Comparison of ENCODE assay signal across 19 cellular contexts in genomic region chr9:90009447-90009846, GRCh38.
DNase-seq lines count a peak whose midpoint lies in the region; ATAC-seq, FAIRE-seq and TF ChIP-seq lines count a peak whose summit lies in the region.
"Had no signal": no experiment of that assay in that cellular context is flagged by ENCODE, and none has a peak within 500 bp of the region (broad histone marks: within the 10 kb centered on the region; RNA-seq: fewer than 3 reads in every experiment).

No MANE protein-coding gene starts in this region.

- no peak overlapping the region for H3K4me3 Mint-ChIP-seq in T-helper 17 cell
- H3K4me3 Mint-ChIP-seq: activated naive CD8-positive, alpha-beta T cell treated with anti-CD3 and anti-CD28 coated beads, Interleukin-2, amount 10 ng/mL, durations not matched to agents 7 days and 5 days; type B pancreatic cell had no signal

- intact Hi-C loops in left ventricle myocardium superior (cut with micrococcal nuclease), result no loop called here

- no peaks in the 10 kb centered on the region for H3K4me1 Mint-ChIP-seq in T-helper 17 cell

- peaks cover 24% of the 10 kb centered on the region for H3K27me3 Mint-ChIP-seq in T-helper 17 cell
- H3K27me3 Mint-ChIP-seq: type B pancreatic cell had no signal

- no peak overlapping the region for H3K27ac Mint-ChIP-seq in T-helper 17 cell
- H3K27ac Mint-ChIP-seq: activated naive CD8-positive, alpha-beta T cell treated with anti-CD3 and anti-CD28 coated beads, Interleukin-2, amount 10 ng/mL, durations not matched to agents 7 days and 5 days; type B pancreatic cell had no signal

- H3K36me3 Mint-ChIP-seq in T-helper 17 cell (ENCODE audit: low read depth), result no peaks in the 10 kb centered on the region
- H3K36me3 Mint-ChIP-seq: type B pancreatic cell had no signal

- DNase-seq in Ammon's horn (ENCODE audit: low spot score) (peak; percentile 43), GM12892 (ENCODE audit: insufficient read length) (peak; percentile 25), MV-4-11 (lab: John Stamatoyannopoulos, UW) (peak; percentile 87), left ventricle myocardium superior (peak; percentile 43), T-helper 17 cell (no peak), D341Med (ENCODE audit: low spot score) (no peak)
- no peak for DNase-seq in stimulated activated CD4-positive, alpha-beta T cell treated with anti-CD3 and anti-CD28 coated beads, Interleukin-2, amount 100 ng/mL, for 24 hours
- DNase-seq: ACHN; activated CD4-positive, alpha-beta T cell treated with anti-CD3 and anti-CD28 coated beads for 48 hours; activated naive CD8-positive, alpha-beta T cell treated with anti-CD3 and anti-CD28 coated beads, Interleukin-2, amount 10 ng/mL, durations not matched to agents 7 days and 5 days; DMS 273 treated with DMSO at 0.1 percent for 48 hours; effector CD8-positive, alpha-beta T cell; NCI-H2029; NCI-H774; sigmoid colon; stimulated activated CD4-positive, alpha-beta T cell treated with anti-CD3 and anti-CD28 coated beads, Interleukin-4, amount 100 ng/mL, for 24 hours; T1000 had no signal

- no peaks in the 10 kb centered on the region for H3K9me3 ChIP-seq in T-helper 17 cell (ENCODE audit: control insufficient read depth, low read length, poor library complexity, severe bottlenecking)
- H3K9me3 ChIP-seq: sigmoid colon had no signal

- FAIRE-seq in GM12892 (lab: Jason Lieb, UNC), result no peak

- TF ChIP-seq POLR2A in GM12892 (IDR thresholded peaks at IDR 0.05; ENCODE audit: low read depth, low read length), result no peak

- ATAC-seq in left ventricle myocardium superior, result peak; percentile 62
- no peak for ATAC-seq in HG03469 (IDR thresholded peaks at IDR 0.05; ENCODE audit: unreplicated experiment)
- ATAC-seq in T-helper 17 cell, result no peak

Comparison
In these comparisons a context has a peak if more than half of its experiments do, and no peak if none do; other contexts are left out.
1. DNase-seq: peak in Ammon's horn (single experiment), GM12892 (single experiment), MV-4-11 (single experiment) and left ventricle myocardium superior (single experiment); none in stimulated activated CD4-positive, alpha-beta T cell treated with anti-CD3 and anti-CD28 coated beads, Interleukin-2, amount 100 ng/mL, for 24 hours (0 of 2), T-helper 17 cell (0 of 3) and D341Med (single experiment).